Comparison of ENCODE assay signal across 14 cellular contexts in the genomic region with DNA sequence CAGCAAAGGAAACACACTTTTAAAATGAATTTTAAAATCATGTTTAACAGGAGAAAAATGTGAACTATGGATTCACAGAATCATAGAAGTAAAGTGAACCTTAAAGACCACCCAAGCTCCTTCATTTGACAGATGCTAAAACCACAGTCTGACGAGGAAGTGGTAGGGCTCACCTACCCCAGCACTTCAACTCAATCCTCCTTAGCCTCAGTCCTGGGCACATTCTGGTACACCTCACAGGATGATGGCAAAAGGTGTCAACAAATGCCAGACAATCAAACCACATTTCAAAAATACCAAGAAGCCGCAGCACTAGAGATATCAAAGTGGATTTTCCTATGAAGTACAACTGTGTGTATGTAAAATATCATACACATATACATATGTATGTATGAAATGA. TPM values are rescaled to one million over a fixed set of nuclear protein-coding genes. Genes with fewer than 3 reads are reported as not detected.
DNase-seq lines count a peak whose midpoint lies in the region; TF ChIP-seq lines count a peak whose summit lies in the region.
"Had no signal": no experiment of that assay in that cellular context is flagged by ENCODE, and none has a peak within 500 bp of the region (broad histone marks: within the 10 kb centered on the region; RNA-seq: fewer than 3 reads in every experiment).

No MANE protein-coding gene starts in this region.

- H3K36me3 ChIP-seq in thymus (ENCODE audit: control insufficient read depth, insufficient read depth) (peaks cover 24% of the 10 kb centered on the region), testis (ENCODE audit: low read depth, missing control alignments) (no peaks in the 10 kb centered on the region)

- no peak overlapping the region for H3K4me3 Mint-ChIP-seq in activated T-helper 1 cell treated with anti-CD3 and anti-CD28 coated beads, Interleukin-12 subunit alpha, Interleukin-12 subunit beta, Interleukin-2, Interleukin-4 antibody, amounts not matched to agents 30 ng/mL and 10 ng/mL and 1 ng/mL, durations not matched to agents 14 hours and 24 hours and 36 hours
- peak overlapping the region; percentile 38 to 67 (median 60) for H3K4me3 Mint-ChIP-seq in immature natural killer cell

- DNase-seq in activated gamma-delta T cell treated with Interleukin-2 at 50 U/mL for 16 hours, result peak; percentile 34
- DNase-seq in activated gamma-delta T cell (lab: John Stamatoyannopoulos, UW), result no peak
- DNase-seq in activated T-helper 1 cell treated with anti-CD3 and anti-CD28 coated beads, Interleukin-12 subunit alpha, Interleukin-12 subunit beta, Interleukin-2, Interleukin-4 antibody, amounts not matched to agents 30 ng/mL and 10 ng/mL and 1 ng/mL, durations not matched to agents 14 hours and 24 hours and 36 hours (ENCODE audit: low spot score), result no peak
- DNase-seq in immature natural killer cell, result peak; percentile 42 to 67 (median 63)
- no peak for DNase-seq in globus pallidus (ENCODE audit: low spot score)
- no peak for DNase-seq in NCI-H226
- DNase-seq in testis, result no peak
- DNase-seq: foreskin melanocyte, H7, left ventricle myocardium inferior, psoas muscle, Right ventricle myocardium superior had no signal

- no peaks in the 10 kb centered on the region for H3K9me3 Mint-ChIP-seq in activated T-helper 1 cell treated with anti-CD3 and anti-CD28 coated beads, Interleukin-12 subunit alpha, Interleukin-12 subunit beta, Interleukin-2, Interleukin-4 antibody, amounts not matched to agents 30 ng/mL and 10 ng/mL and 1 ng/mL, durations not matched to agents 14 hours and 24 hours and 36 hours
- no peaks in the 10 kb centered on the region for H3K9me3 Mint-ChIP-seq in immature natural killer cell

- intact Hi-C loops in activated T-helper 1 cell treated with anti-CD3 and anti-CD28 coated beads, Interleukin-12 subunit alpha, Interleukin-12 subunit beta, Interleukin-2, Interleukin-4 antibody, amounts not matched to agents 30 ng/mL and 10 ng/mL and 1 ng/mL, durations not matched to agents 14 hours and 24 hours and 36 hours (cut with micrococcal nuclease), result loop anchor here (1.0 kb wide), 1 partner anchor 9 kb away; no protein-coding TSS in a partner anchor
- intact Hi-C loops in testis (cut with DNase I; ENCODE audit: low total_unique reads), result no loop called here

- H3K27me3 ChIP-seq in thymus (ENCODE audit: control insufficient read depth, insufficient read depth), result no peaks in the 10 kb centered on the region
- no peaks in the 10 kb centered on the region for H3K27me3 ChIP-seq in testis
- H3K27me3 ChIP-seq: ascending aorta had no signal

- peaks cover 29% of the 10 kb centered on the region for H3K36me3 Mint-ChIP-seq in activated T-helper 1 cell treated with anti-CD3 and anti-CD28 coated beads, Interleukin-12 subunit alpha, Interleukin-12 subunit beta, Interleukin-2, Interleukin-4 antibody, amounts not matched to agents 30 ng/mL and 10 ng/mL and 1 ng/mL, durations not matched to agents 14 hours and 24 hours and 36 hours (ENCODE audit: low read depth)
- H3K36me3 Mint-ChIP-seq in immature natural killer cell, result peaks cover 4 to 15% (median 7%) of the 10 kb centered on the region in 3 donors

- peaks cover 49% of the 10 kb centered on the region for H3K4me1 Mint-ChIP-seq in activated T-helper 1 cell treated with anti-CD3 and anti-CD28 coated beads, Interleukin-12 subunit alpha, Interleukin-12 subunit beta, Interleukin-2, Interleukin-4 antibody, amounts not matched to agents 30 ng/mL and 10 ng/mL and 1 ng/mL, durations not matched to agents 14 hours and 24 hours and 36 hours (ENCODE audit: low read depth)
- H3K4me1 Mint-ChIP-seq in immature natural killer cell, result peaks cover 22 to 34% of the 10 kb centered on the region in 2 donors

- peaks cover 3% of the 10 kb centered on the region for H3K4me1 ChIP-seq in thymus (ENCODE audit: control insufficient read depth, insufficient read depth, low read length)
- H3K4me1 ChIP-seq in testis, result peaks cover 46% of the 10 kb centered on the region

- H3K4me3 ChIP-seq in thymus (ENCODE audit: low read length) (no peak overlapping the region), testis (no peak overlapping the region)
- H3K4me3 ChIP-seq: ascending aorta, left ventricle myocardium inferior, psoas muscle had no signal

- no peak for TF ChIP-seq POLR2A in testis (IDR thresholded peaks at IDR 0.05)

- no peaks in the 10 kb centered on the region for H3K27me3 Mint-ChIP-seq in activated T-helper 1 cell treated with anti-CD3 and anti-CD28 coated beads, Interleukin-12 subunit alpha, Interleukin-12 subunit beta, Interleukin-2, Interleukin-4 antibody, amounts not matched to agents 30 ng/mL and 10 ng/mL and 1 ng/mL, durations not matched to agents 14 hours and 24 hours and 36 hours (ENCODE audit: insufficient read depth)
- peaks cover 0 to 3% (median 0%) of the 10 kb centered on the region in 3 donors for H3K27me3 Mint-ChIP-seq in immature natural killer cell (ENCODE audit: low read depth in 3 of 3)

- no peaks in the 10 kb centered on the region for H3K9me3 ChIP-seq in thymus (ENCODE audit: control insufficient read depth)
- no peaks in the 10 kb centered on the region for H3K9me3 ChIP-seq in testis
- H3K9me3 ChIP-seq: ascending aorta, psoas muscle had no signal

- WGBS in thymus, result 40% methylated on average over 2 of the region's 2 CpGs
- 84 to 96% methylated on average over 2 of the region's 2 CpGs for WGBS in testis, 2 donors

- H3K27ac ChIP-seq in thymus (ENCODE audit: low read depth) (peak overlapping the region; percentile 13), testis (peak overlapping the region in 1 of 2 donors; percentile 79)
- H3K27ac ChIP-seq: psoas muscle had no signal

- TF ChIP-seq CTCF in testis (IDR thresholded peaks at IDR 0.05), result no peak

- peak overlapping the region; percentile 60 for H3K27ac Mint-ChIP-seq in activated T-helper 1 cell treated with anti-CD3 and anti-CD28 coated beads, Interleukin-12 subunit alpha, Interleukin-12 subunit beta, Interleukin-2, Interleukin-4 antibody, amounts not matched to agents 30 ng/mL and 10 ng/mL and 1 ng/mL, durations not matched to agents 14 hours and 24 hours and 36 hours
- H3K27ac Mint-ChIP-seq in immature natural killer cell, result peak overlapping the region in 4 of 6 donors; percentile 0 to 67 (median 46)

RNA-seq across cellular contexts. Expression of a gene that starts 43.1 kb away (rescaled TPM):
- total RNA-seq in activated T-helper 1 cell treated with anti-CD3 and anti-CD28 coated beads, Interleukin-12 subunit alpha, Interleukin-12 subunit beta, Interleukin-2, Interleukin-4 antibody, amounts not matched to agents 30 ng/mL and 10 ng/mL and 1 ng/mL, durations not matched to agents 14 hours and 24 hours and 36 hours, result 153 and 154 TPM in 2 replicates
- polyA plus RNA-seq in immature natural killer cell (10 to 100 TPM; 46.1 to 78.1 (median 66.7) TPM), thymus (37.3 TPM), testis (ENCODE audit: insufficient read depth, low read depth, low replicate concordance) (41.9 TPM)
- total RNA-seq in testis, result 10 to 100 TPM; 39.9 to 49.4 TPM

Comparison
In these comparisons a context has a peak if more than half of its experiments do, and no peak if none do; other contexts are left out.
1. DNase-seq: peak in activated gamma-delta T cell treated with Interleukin-2 at 50 U/mL for 16 hours (single experiment) and immature natural killer cell (3 of 3); none in activated gamma-delta T cell (single experiment), activated T-helper 1 cell treated with anti-CD3 and anti-CD28 coated beads, Interleukin-12 subunit alpha, Interleukin-12 subunit beta, Interleukin-2, Interleukin-4 antibody, amounts not matched to agents 30 ng/mL and 10 ng/mL and 1 ng/mL, durations not matched to agents 14 hours and 24 hours and 36 hours (single experiment), globus pallidus (single experiment), NCI-H226 (single experiment) and testis (single experiment).